ENCODE assay signal across 9 cellular contexts in the genomic region with DNA sequence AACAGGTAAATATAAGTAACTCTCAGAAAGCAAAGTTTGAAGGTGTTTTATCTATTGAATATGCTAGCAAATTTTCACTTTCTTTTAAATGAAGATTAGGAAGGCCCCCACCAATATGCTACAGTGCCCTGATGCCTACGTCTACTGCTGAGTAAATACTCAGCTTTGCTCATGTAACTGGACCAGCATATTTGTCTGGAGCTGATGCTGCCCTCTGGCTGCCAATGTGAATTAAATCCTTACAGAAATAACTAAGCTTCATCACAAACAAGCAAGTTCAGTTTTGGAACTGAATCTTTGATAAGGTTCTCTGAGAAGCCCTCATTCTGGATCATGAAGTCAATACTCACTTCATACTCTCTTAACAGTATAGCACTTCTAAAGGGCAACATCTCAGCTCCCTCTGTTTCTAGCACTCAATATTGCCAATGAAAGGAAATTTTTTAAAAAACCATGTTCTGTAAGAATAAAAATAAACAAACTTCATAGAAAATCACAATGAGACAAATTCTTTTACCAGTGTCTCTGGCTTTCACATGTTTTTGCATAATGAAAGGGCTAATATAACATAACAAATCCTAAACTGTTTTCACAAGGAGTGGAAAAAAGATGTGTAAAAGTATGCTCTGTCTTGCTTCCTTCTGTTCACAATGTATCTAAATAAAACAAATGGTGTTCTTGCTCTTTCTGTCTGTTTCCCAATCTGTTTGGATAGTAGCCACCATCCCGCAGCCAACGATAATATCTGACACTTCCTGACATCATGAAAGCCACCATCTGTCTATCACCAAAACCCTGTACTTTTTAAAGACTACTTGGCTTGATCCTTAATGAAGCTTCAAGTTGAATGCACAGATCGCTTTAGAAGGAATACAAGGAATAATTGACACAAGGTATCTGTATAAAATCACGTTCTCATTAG.
DNase-seq lines count a peak whose midpoint lies in the region; ATAC-seq and TF ChIP-seq lines count a peak whose summit lies in the region.
"Had no signal": no experiment of that assay in that cellular context is flagged by ENCODE, and none has a peak within 500 bp of the region (broad histone marks: within the 10 kb centered on the region; RNA-seq: fewer than 3 reads in every experiment).

No MANE protein-coding gene starts in this region.

- H3K36me3 Mint-ChIP-seq in MCF 10A (ENCODE audit: insufficient read depth, unreplicated experiment): no peaks in the 10 kb centered on the region

- peak overlapping the region; percentile 61 for H2AFZ ChIP-seq in GM23248

- CTCF ChIA-PET in MCF 10A (lab: Yijun Ruan, JAX): interaction anchor here (0.6 to 3.9 kb wide), 21 partner anchors 10 to 949 kb away, joined by 3 to 29 read pairs (median 3); no protein-coding TSS in a partner anchor

- intact Hi-C loops in MCF 10A (cut with micrococcal nuclease): loop anchor here (1.0 to 5.0 kb wide), 3 partner anchors 218 to 461 kb away; a partner anchor contains a TSS

- no peak for ATAC-seq in HG02981 (IDR thresholded peaks at IDR 0.05; ENCODE audit: unreplicated experiment)

- no peak overlapping the region for H3K4me3 Mint-ChIP-seq in MCF 10A (ENCODE audit: unreplicated experiment)

- H3K27me3 ChIP-seq in GM23248 (replicated peaks; ENCODE audit: insufficient read depth): no peaks in the 10 kb centered on the region
- H3K27me3 ChIP-seq: neutrophil had no signal

- H3K9me3 Mint-ChIP-seq in MCF 10A (ENCODE audit: unreplicated experiment): no peaks in the 10 kb centered on the region

- WGBS in GM23248 (ENCODE audit: low coverage in 1 of 2, low lambda C conversion rate in 2 of 2, missing lambda C conversion rate in 2 of 2), 2 experiments: 39 to 45% methylated on average over 5 of the region's 5 CpGs

- POLR2A ChIA-PET in MCF 10A (lab: Yijun Ruan, JAX): interaction anchor here (0.5 kb wide), 1 partner anchor 761 kb away, joined by 3 read pairs; no protein-coding TSS in a partner anchor

- no peak overlapping the region for H3K9ac ChIP-seq in GM23248

- TF ChIP-seq CTCF in MCF 10A (IDR thresholded peaks at IDR 0.05; ENCODE audit: unreplicated experiment): no peak

- H3K9me3 ChIP-seq in GM23248 (ENCODE audit: low read depth): no peaks in the 10 kb centered on the region
- H3K9me3 ChIP-seq: neutrophil had no signal

- peaks cover 23% of the 10 kb centered on the region for H3K4me1 ChIP-seq in GM23248 (ENCODE audit: insufficient read depth)

- peak overlapping the region; percentile 51 for H3K4me2 ChIP-seq in GM23248 (ENCODE audit: unreplicated experiment)

- DNase-seq in GM23248 (peak; percentile 81), NCI-H2171 treated with DMSO at 0.1 percent for 48 hours (lab: John Stamatoyannopoulos, UW) (peak; percentile 84), MCF 10A (ENCODE audit: unreplicated experiment) (peak; percentile 66), kidney glomerular epithelial cell (lab: John Stamatoyannopoulos, UW) (peak; percentile 20), ureter (ENCODE audit: low spot score) (peak; percentile 44)
- DNase-seq in activated CD4-positive, alpha-beta T cell treated with anti-CD3 and anti-CD28 coated beads, Interleukin-2, amount 50 U/mL, for 1 hour: no peak

- peaks cover 14% of the 10 kb centered on the region; the same call in 1 of the 2 replicates for H3F3A ChIP-seq in GM23248 (ENCODE audit: insufficient read depth)

- BruUV-seq in MCF 10A (replicated peaks; lab: Mats Ljungman, UMichigan): no TSS peak

- no peaks in the 10 kb centered on the region for H4K20me1 ChIP-seq in GM23248 (ENCODE audit: insufficient read depth)

- H3K9me2 ChIP-seq in GM23248 (ENCODE audit: insufficient read depth): no peaks in the 10 kb centered on the region; the same call in 1 of the 2 replicates

- no peaks in the 10 kb centered on the region for H3K79me2 ChIP-seq in GM23248 (ENCODE audit: insufficient read depth)

- H3K27ac Mint-ChIP-seq in MCF 10A (ENCODE audit: low read depth, unreplicated experiment): peak overlapping the region; percentile 4

- H3K4me3 ChIP-seq in GM23248: no peak overlapping the region
- H3K4me3 ChIP-seq: SK-N-MC had no signal

- peak overlapping the region; percentile 32; the same call in 1 of the 2 replicates for H3K27ac ChIP-seq in GM23248
- H3K27ac ChIP-seq: neutrophil, SK-N-MC had no signal

- H3K4me1 Mint-ChIP-seq in MCF 10A (ENCODE audit: insufficient read depth, unreplicated experiment): no peaks in the 10 kb centered on the region

- H3K36me3 ChIP-seq in GM23248 (ENCODE audit: low read depth): no peaks in the 10 kb centered on the region
- H3K36me3 ChIP-seq: neutrophil had no signal

- in situ Hi-C loops in GM23248 (cut with MboI): loop anchor here (25.0 kb wide), 1 partner anchor 944 kb away; no protein-coding TSS in a partner anchor

- no peaks in the 10 kb centered on the region for H3K27me3 Mint-ChIP-seq in MCF 10A (ENCODE audit: insufficient read depth, unreplicated experiment)
